In the genomic region with DNA sequence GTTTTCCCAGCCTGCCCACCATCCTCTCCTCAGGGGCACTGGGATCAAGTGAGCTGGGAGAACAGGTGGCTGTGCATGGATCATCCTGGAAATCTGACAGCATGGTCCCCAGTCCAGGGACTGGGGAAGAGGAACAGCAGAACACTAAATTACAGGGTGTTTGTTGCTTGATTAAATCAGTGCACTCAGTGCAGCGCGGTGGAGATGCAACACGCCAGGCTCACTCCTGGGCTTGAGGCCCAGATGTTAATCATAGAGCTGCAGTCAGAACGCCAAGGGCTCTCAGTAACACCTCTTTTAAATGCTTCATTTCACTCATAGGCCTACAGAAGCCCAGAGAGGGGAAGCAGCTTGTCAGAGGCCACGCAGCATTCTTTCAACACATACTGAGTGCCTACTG, we compare ENCODE assay signal across 10 cellular contexts. TPM values are rescaled to one million over a fixed set of nuclear protein-coding genes. Genes with fewer than 3 reads are reported as not detected.
DNase-seq lines count a peak whose midpoint lies in the region; ATAC-seq and TF ChIP-seq lines count a peak whose summit lies in the region.
"Had no signal": no experiment of that assay in that cellular context is flagged by ENCODE, and none has a peak within 500 bp of the region (broad histone marks: within the 10 kb centered on the region; RNA-seq: fewer than 3 reads in every experiment).

No MANE protein-coding gene starts in this region.

- no peaks in the 10 kb centered on the region for H3K9me3 ChIP-seq in A673 (ENCODE audit: low read depth, low read length, poor library complexity, severe bottlenecking)

- no peak for ATAC-seq in HG02938 (IDR thresholded peaks at IDR 0.05; ENCODE audit: unreplicated experiment)

- CTCF ChIA-PET in A673 (lab: Charles Lee), result no interaction called here

- POLR2A ChIA-PET in A673 (lab: Charles Lee; ENCODE audit: low non-redundant PET), result no interaction called here

- H3K4me3 ChIP-seq in dorsolateral prefrontal cortex, result no peak overlapping the region
- no peak overlapping the region for H3K4me3 ChIP-seq in A673 (ENCODE audit: low read depth, low read length, poor library complexity, severe bottlenecking)

- H3K27ac ChIP-seq in dorsolateral prefrontal cortex (peak overlapping the region in 57 of 59 donors; percentile 4 to 87 (median 71)), layer of hippocampus (ENCODE audit: low read depth, low read length) (peak overlapping the region; percentile 43), A673 (ENCODE audit: low read depth, low read length, poor library complexity, severe bottlenecking) (no peak overlapping the region)
- H3K27ac ChIP-seq: VCaP had no signal

- intact Hi-C loops in dorsolateral prefrontal cortex (cut with DNase I), result no loop called here
- intact Hi-C loops in A673 (cut with micrococcal nuclease; ENCODE audit: unreplicated experiment), result loop anchor here (5.0 kb wide), 1 partner anchor 49 kb away; no protein-coding TSS in a partner anchor

- H3K36me3 ChIP-seq in A673 (ENCODE audit: insufficient read depth, low read length, poor library complexity, severe bottlenecking), result no peaks in the 10 kb centered on the region

- TF ChIP-seq CTCF in dorsolateral prefrontal cortex (IDR thresholded peaks at IDR 0.05 in 54 of 56, conservative IDR thresholded peaks at IDR 0.05 in 2 of 56; ENCODE audit: low read depth in 1 of 56, partially characterized antibody in 56 of 56) (no peak), A673 (conservative IDR thresholded peaks at IDR 0.05; ENCODE audit: low read depth, low read length) (no peak)

- no peaks in the 10 kb centered on the region for H3K4me1 ChIP-seq in A673 (ENCODE audit: insufficient read depth, low read length, poor library complexity, severe bottlenecking)

- BruUV-seq in A673 (replicated peaks; lab: Mats Ljungman, UMichigan), result no TSS peak

- DNase-seq in NCI-H2227 treated with DMSO at 0.1 percent for 48 hours (lab: John Stamatoyannopoulos, UW) (peak; percentile 82), dorsolateral prefrontal cortex (peak; percentile 12 to 80 (median 68)), superior temporal gyrus (ENCODE audit: extremely low spot score) (peak; percentile 72), A673 (ENCODE audit: low spot score) (no peak), T-helper 9 cell (no peak)
- DNase-seq: DMS53; effector CD4-positive, alpha-beta T cell had no signal

- H3K27me3 ChIP-seq in dorsolateral prefrontal cortex (no peaks in the 10 kb centered on the region), layer of hippocampus (ENCODE audit: control insufficient read depth, insufficient read depth, low read length) (no peaks in the 10 kb centered on the region), A673 (replicated peaks; ENCODE audit: insufficient read depth, low read depth, low read length, poor library complexity) (no peaks in the 10 kb centered on the region)

RNA-seq across cellular contexts. Expression of gene LARP1, which starts 14.2 kb away (rescaled TPM):
- total RNA-seq in dorsolateral prefrontal cortex (100 to 1,000 TPM; 151 to 291 (median 236) TPM), A673 (2021) (257 and 269 TPM in 2 replicates)

Comparison
In these comparisons a context has a peak if more than half of its experiments do, and no peak if none do; other contexts are left out.
1. DNase-seq: peak in NCI-H2227 treated with DMSO at 0.1 percent for 48 hours (single experiment), dorsolateral prefrontal cortex (10 of 10) and superior temporal gyrus (single experiment); none in A673 (single experiment) and T-helper 9 cell (single experiment).